In the genomic region with DNA sequence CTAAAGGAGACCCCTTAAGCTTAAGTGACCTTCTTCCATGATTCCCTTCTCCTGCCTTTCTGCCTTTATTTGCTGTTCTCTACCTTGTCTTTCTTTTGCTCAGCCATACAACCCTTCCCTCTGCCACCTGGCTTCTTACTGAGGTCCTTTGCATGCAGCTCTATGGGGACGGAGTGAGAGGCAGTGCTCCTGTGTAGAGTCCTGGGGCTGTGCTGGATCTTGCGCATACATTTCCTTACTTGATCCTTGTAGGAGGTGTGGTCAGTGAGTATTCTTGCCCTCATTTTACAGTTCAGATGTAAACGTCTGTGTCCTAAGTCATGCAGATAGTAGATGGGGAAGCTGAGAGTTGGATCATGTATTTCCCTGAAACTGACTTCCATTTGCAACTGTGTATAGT, we compare ENCODE assay signal across 19 cellular contexts. TPM values are rescaled to one million over a fixed set of nuclear protein-coding genes. Genes with fewer than 3 reads are reported as not detected.
A peak's percentile ranks its signal among the peaks of the same experiment; 100 is the strongest.
DNase-seq lines count a peak whose midpoint lies in the region; ATAC-seq, FAIRE-seq and TF ChIP-seq lines count a peak whose summit lies in the region.
"Had no signal": no experiment of that assay in that cellular context is flagged by ENCODE, and none has a peak within 500 bp of the region (broad histone marks: within the 10 kb centered on the region; RNA-seq: fewer than 3 reads in every experiment).

No MANE protein-coding gene starts in this region.

- H3K27ac Mint-ChIP-seq in neural crest cell (ENCODE audit: unreplicated experiment): no peak overlapping the region
- H3K27ac Mint-ChIP-seq: CD8-positive, alpha-beta memory T cell had no signal

- no peak overlapping the region for H3K4ac ChIP-seq in H1 (replicated peaks; ENCODE audit: insufficient read length, low read depth, low read length)

- H4K20me1 ChIP-seq in H1 (replicated peaks in 1 of 2; ENCODE audit: control insufficient read depth in 1 of 2, insufficient read depth in 2 of 2, low read length in 2 of 2): no peaks in the 10 kb centered on the region

- no peak overlapping the region for H2BK120ac ChIP-seq in H1 (replicated peaks; ENCODE audit: low read depth, low read length)

- H2BK15ac ChIP-seq in H1 (ENCODE audit: low read length): no peak overlapping the region

- H3K9me3 ChIP-seq in HUES6 (ENCODE audit: control insufficient read depth, insufficient read depth, low read depth, low read length): no peaks in the 10 kb centered on the region
- H3K9me3 ChIP-seq in H1 (ENCODE audit: insufficient read depth in 2 of 2, low read depth in 1 of 2, low read length in 1 of 2): no peaks in the 10 kb centered on the region
- H3K9me3 ChIP-seq: SJCRH30 had no signal

- H3K27me3 Mint-ChIP-seq in neural crest cell (ENCODE audit: low read depth): no peaks in the 10 kb centered on the region

- no peak overlapping the region for H4K5ac ChIP-seq in H1 (ENCODE audit: insufficient read length, low read depth, low read length)

- DNase-seq in H1 (ENCODE audit: low read depth in 1 of 2, low spot score in 2 of 2) (no peak), neural crest cell (ENCODE audit: low read depth, low spot score) (no peak), NCI-H345 (lab: John Stamatoyannopoulos, UW) (no peak), substantia nigra (lab: John Stamatoyannopoulos, UW) (no peak)
- DNase-seq in activated CD4-positive, alpha-beta T cell treated with anti-CD3 and anti-CD28 coated beads, Interleukin-2, amount 50 U/mL, for 4 hours: no peak
- DNase-seq: C1 segment of cervical spinal cord; CD8-positive, alpha-beta memory T cell; DMS79 treated with DMSO at 0.1 percent for 48 hours; NCI-H1048; NCI-H1436; NCI-H1930; NCI-H226; NCI-H524 treated with DMSO at 0.1 percent for 48 hours; PC-9; SJCRH30 had no signal

- H3K4me3 ChIP-seq in HUES6 (ENCODE audit: low read depth, low read length): peak overlapping the region; percentile 7
- H3K4me3 ChIP-seq in H1 (ENCODE audit: extremely low read depth in 1 of 4, insufficient read depth in 2 of 4, low read depth in 3 of 4, low read length in 4 of 4): peak overlapping the region in 1 of 4 experiments; percentile 31; a peak in 2 of 8 replicates
- H3K4me3 ChIP-seq: PC-9, SJCRH30 had no signal

- TF ChIP-seq CTCF in H1 (IDR thresholded peaks at IDR 0.05; ENCODE audit: control extremely low read depth in 1 of 3, insufficient read depth in 1 of 3, low read depth in 1 of 3, low read length in 3 of 3): no peak
- no peak for TF ChIP-seq CTCF in neural crest cell (conservative IDR thresholded peaks at IDR 0.05)

- WGBS in H1 (ENCODE audit: extremely low coverage in 1 of 2, insufficient coverage in 1 of 2, insufficient read length in 1 of 2, insufficient replicate concordance in 2 of 2, low coverage in 1 of 2, low lambda C conversion rate in 2 of 2, missing lambda C conversion rate in 1 of 2), 2 experiments: 21% methylated on average over 3 of the region's 3 CpGs; no CpG with 5 or more reads in 1 of the 2 experiments

- peaks cover 64% of the 10 kb centered on the region for H3K4me1 Mint-ChIP-seq in neural crest cell

- no peak for TF ChIP-seq POLR2A in H1 (IDR thresholded peaks at IDR 0.05; ENCODE audit: control extremely low read depth in 1 of 2, low read depth in 2 of 2, low read length in 2 of 2)

- H3K4me2 ChIP-seq in H1 (ENCODE audit: insufficient read depth in 1 of 2, low read depth in 2 of 2, low read length in 2 of 2): peak overlapping the region; percentile 52 to 65
- H3K4me2 ChIP-seq: KMS-11, PC-9 had no signal

- no peak overlapping the region for H3K23ac ChIP-seq in H1 (ENCODE audit: insufficient read length)

- no peak for ATAC-seq in HG02678 (IDR thresholded peaks at IDR 0.05; ENCODE audit: unreplicated experiment)
- ATAC-seq: HCT116 had no signal

- no peak overlapping the region for H4K8ac ChIP-seq in H1 (ENCODE audit: extremely low read depth, insufficient read depth, low read length)

- 0 out of 2 replicates have a peak overlapping the region, but pooled peaks have one; percentile 28 for H2BK12ac ChIP-seq in H1 (ENCODE audit: low read depth, low read length)

- no peaks in the 10 kb centered on the region; the same call in 1 of the 2 replicates for H3K79me1 ChIP-seq in H1 (ENCODE audit: low read depth, low read length)

- H3K23me2 ChIP-seq in H1 (ENCODE audit: low read depth, low read length): peaks cover 3% of the 10 kb centered on the region; the same call in 1 of the 2 replicates

- peak overlapping the region; percentile 43 for H3K4me3 Mint-ChIP-seq in neural crest cell
- H3K4me3 Mint-ChIP-seq: CD8-positive, alpha-beta memory T cell had no signal

- no peak overlapping the region for H2BK5ac ChIP-seq in H1 (ENCODE audit: low read depth, low read length)

- H3K4me1 ChIP-seq in HUES6 (ENCODE audit: control insufficient read depth, insufficient read depth, low read length): peaks cover 60% of the 10 kb centered on the region
- H3K4me1 ChIP-seq in H1 (replicated peaks in 1 of 4; ENCODE audit: control insufficient read depth in 3 of 4, insufficient read depth in 4 of 4, low read length in 3 of 4): peaks cover 6 to 33% (median 22%) of the 10 kb centered on the region in 4 experiments

- CTCF ChIA-PET in H1 (lab: Charles Lee; ENCODE audit: partially characterized antibody): interaction anchor here (0.5 to 0.9 kb wide), 2 partner anchors 26 to 37 kb away, joined by 3 read pairs; no protein-coding TSS in a partner anchor

- peaks cover 0 to 77% of the 10 kb centered on the region in 2 experiments; a peak in 2 of 4 replicates for H3K79me2 ChIP-seq in H1 (ENCODE audit: control insufficient read depth in 1 of 2, insufficient read depth in 2 of 2, low read length in 2 of 2)

- POLR2A ChIA-PET in H1 (lab: Charles Lee; ENCODE audit: partially characterized antibody): interaction anchor here (0.5 to 1.3 kb wide), 3 partner anchors 12 to 98 kb away, joined by 3 to 5 read pairs (median 4); no protein-coding TSS in a partner anchor

- no peak overlapping the region for H2AFZ ChIP-seq in H1 (ENCODE audit: low read length)
- H2AFZ ChIP-seq: PC-9 had no signal

- H4K91ac ChIP-seq in H1 (replicated peaks; ENCODE audit: insufficient read length, low read length): peak overlapping the region; percentile 4

- no peaks in the 10 kb centered on the region for H3K36me3 ChIP-seq in HUES6 (ENCODE audit: control insufficient read depth, insufficient read depth, low read length)
- H3K36me3 ChIP-seq in H1 (ENCODE audit: control insufficient read depth in 2 of 4, insufficient read depth in 4 of 4, low read length in 3 of 4): no peaks in the 10 kb centered on the region
- H3K36me3 ChIP-seq: SJCRH30 had no signal

- TF ChIP-seq RAD21 in H1 (IDR thresholded peaks at IDR 0.05 in 1 of 2, conservative IDR thresholded peaks at IDR 0.05 in 1 of 2; ENCODE audit: low read depth in 2 of 2, low read length in 2 of 2): no peak

- no peak overlapping the region for H3K14ac ChIP-seq in H1 (ENCODE audit: insufficient read length)

- H3K9ac ChIP-seq in HUES6 (ENCODE audit: low read length) (no peak overlapping the region), H1 (replicated peaks in 1 of 4; ENCODE audit: extremely low read depth in 1 of 4, low read depth in 3 of 4, low read length in 3 of 4) (no peak overlapping the region; a peak in 1 of 7 replicates)
- H3K9ac ChIP-seq: KMS-11 had no signal

- H3K27ac ChIP-seq in HUES6 (ENCODE audit: low read depth, low read length) (no peak overlapping the region), H1 (ENCODE audit: low read depth, low read length) (no peak overlapping the region), substantia nigra (ENCODE audit: low read depth, low read length, poor library complexity, severe bottlenecking) (no peak overlapping the region)
- H3K27ac ChIP-seq: KMS-11, PC-9, SJCRH30 had no signal

- H3K18ac ChIP-seq in H1 (ENCODE audit: extremely low read depth, low read length): peak overlapping the region; percentile 26

- peaks cover 9% of the 10 kb centered on the region for H3K36me3 Mint-ChIP-seq in neural crest cell (ENCODE audit: low read depth)
- H3K36me3 Mint-ChIP-seq: CD8-positive, alpha-beta memory T cell had no signal

- no peak for FAIRE-seq in H1 (lab: Jason Lieb, UNC)

- no peak overlapping the region; the same call in 1 of the 2 replicates for H2BK20ac ChIP-seq in H1 (ENCODE audit: low read length)

- TF ChIP-seq EP300 in H1 (IDR thresholded peaks at IDR 0.05; ENCODE audit: borderline replicate concordance in 1 of 2, low read depth in 2 of 2, low read length in 2 of 2): no peak

- peak overlapping the region; percentile 13; the same call in 1 of the 2 replicates for H2AK5ac ChIP-seq in H1 (ENCODE audit: low read depth, low read length)

- no peaks in the 10 kb centered on the region for H3K9me3 Mint-ChIP-seq in neural crest cell

- H3K27me3 ChIP-seq in HUES6 (ENCODE audit: control insufficient read depth, insufficient read depth, low read length): peaks cover 4% of the 10 kb centered on the region; the same call in 1 of the 2 replicates
- no peaks in the 10 kb centered on the region for H3K27me3 ChIP-seq in H1 (replicated peaks in 1 of 4; ENCODE audit: control insufficient read depth in 3 of 4, extremely low read depth in 1 of 4, insufficient read depth in 3 of 4, low read length in 3 of 4)
- H3K27me3 ChIP-seq: SJCRH30 had no signal

- H3K56ac ChIP-seq in H1 (replicated peaks; ENCODE audit: insufficient read length, low read depth, low read length): no peak overlapping the region

TF ChIP-seq in H1, 55 proteins besides CTCF, POLR2A, EP300 and RAD21:
- 0 out of 2 replicates have a peak, but pooled peaks have one; percentile 22 for TF ChIP-seq TAF1 (IDR thresholded peaks at IDR 0.05; ENCODE audit: low read depth, low read length)
- TF ChIP-seq HDAC6 (IDR thresholded peaks at IDR 0.05; ENCODE audit: low read depth, low read length): no peak
- peak; percentile 34; the same call in 1 of the 2 replicates for TF ChIP-seq TBP (IDR thresholded peaks at IDR 0.05; ENCODE audit: low read depth, low read length)
- no peak for TF ChIP-seq CTBP2 (IDR thresholded peaks at IDR 0.05; ENCODE audit: borderline replicate concordance, insufficient read depth, insufficient read length, low read length)

RNA-seq across cellular contexts. Expression of a gene that starts 5.7 kb away (rescaled TPM):
- total RNA-seq in H1 (2021; fragmentation: NEBNext Ultra II Directional; extraction: Animal tissue kit (Norgen Biotek cat#: 25700)): 18.0 and 20.2 TPM in 2 replicates
- polyA plus RNA-seq in H1 (2011; rRNA removed): 6.0 and 6.9 TPM in 2 replicates
- 8.0 TPM for polyA plus RNA-seq in H1 (2011; cell fraction: cytosol; rRNA removed)
- 11.8 TPM for polyA plus RNA-seq in H1 (2011; cell fraction: nucleus; rRNA removed)
- 8.9 to 9.5 TPM (median 9.4 TPM) in 4 replicates for polyA plus RNA-seq in H1 (2012, experiment 1 of 2)
- polyA plus RNA-seq in H1 (2012, experiment 2 of 2): 1.0 TPM
- 7.6 TPM for polyA plus RNA-seq in H1 (2013, experiment 1 of 2)
- 6.6 TPM for polyA plus RNA-seq in H1 (2013, experiment 2 of 2)
- polyA minus RNA-seq in H1 (2011; rRNA and poly(A)+ RNA removed): 14.6 and 19.3 TPM in 2 replicates
- polyA minus RNA-seq in H1 (2011; cell fraction: cytosol; rRNA and poly(A)+ RNA removed): 16.5 TPM
- polyA minus RNA-seq in H1 (2011; cell fraction: nucleus; rRNA and poly(A)+ RNA removed): 37.0 TPM
- 88.0 and 90.0 TPM in 2 replicates for total RNA-seq in neural crest cell
- polyA plus RNA-seq: CD8-positive, alpha-beta memory T cell had no signal
